Comparison of ENCODE assay signal across 16 cellular contexts in genomic region chr5:120640793-120641192, GRCh38.
DNase-seq lines count a peak whose midpoint lies in the region; ATAC-seq and TF ChIP-seq lines count a peak whose summit lies in the region.
"Had no signal": no experiment of that assay in that cellular context is flagged by ENCODE, and none has a peak within 500 bp of the region (broad histone marks: within the 10 kb centered on the region; RNA-seq: fewer than 3 reads in every experiment).

No MANE protein-coding gene starts in this region.

- TF ChIP-seq CTCF in DND-41 (IDR thresholded peaks at IDR 0.05; ENCODE audit: borderline replicate concordance, extremely low read depth, low read length, poor library complexity, severe bottlenecking): no peak
- no peak for TF ChIP-seq CTCF in PC-9 (conservative IDR thresholded peaks at IDR 0.05)
- no peak for TF ChIP-seq CTCF in GM20000 (IDR thresholded peaks at IDR 0.05; ENCODE audit: extremely low read depth, missing control alignments)
- TF ChIP-seq CTCF in transverse colon (IDR thresholded peaks at IDR 0.05): no peak

- H3K4me3 ChIP-seq in DND-41 (ENCODE audit: low read depth in 1 of 2, low read length in 2 of 2) (no peak overlapping the region), PC-9 (no peak overlapping the region), transverse colon (no peak overlapping the region)
- H3K4me3 ChIP-seq: BLaER1 treated with 17β-estradiol and CSF1 and Interleukin-3, amounts not matched to agents 10 nM and 100 nM had no signal

- TF ChIP-seq EP300 in transverse colon (IDR thresholded peaks at IDR 0.05; ENCODE audit: low read depth): no peak

- no peaks in the 10 kb centered on the region for H3K27me3 ChIP-seq in DND-41 (ENCODE audit: insufficient read depth, low read length, poor library complexity)
- H3K27me3 ChIP-seq in PC-9 (ENCODE audit: insufficient read depth, low read depth): no peaks in the 10 kb centered on the region
- H3K27me3 ChIP-seq in transverse colon: no peaks in the 10 kb centered on the region
- H3K27me3 ChIP-seq: BLaER1 treated with 17β-estradiol and CSF1 and Interleukin-3, amounts not matched to agents 10 nM and 100 nM had no signal

- no peak for TF ChIP-seq POLR2A in transverse colon (IDR thresholded peaks at IDR 0.05)

- H4K20me1 ChIP-seq in DND-41 (ENCODE audit: insufficient read depth, low read length): no peaks in the 10 kb centered on the region
- H4K20me1 ChIP-seq in PC-9 (ENCODE audit: insufficient read depth): no peaks in the 10 kb centered on the region
- H4K20me1 ChIP-seq: BLaER1 treated with 17β-estradiol and CSF1 and Interleukin-3, amounts not matched to agents 10 nM and 100 nM had no signal

- H2AFZ ChIP-seq in DND-41 (ENCODE audit: low read depth, low read length): peak overlapping the region; percentile 41; the same call in 1 of the 2 replicates
- H2AFZ ChIP-seq in PC-9: peak overlapping the region; percentile 62; the same call in 1 of the 2 replicates

- no peak overlapping the region for H3K9ac ChIP-seq in DND-41 (ENCODE audit: low read depth, low read length)
- H3K9ac ChIP-seq: BLaER1 treated with 17β-estradiol and CSF1 and Interleukin-3, amounts not matched to agents 10 nM and 100 nM had no signal

- H3K27ac ChIP-seq in DND-41 (ENCODE audit: low read length) (no peak overlapping the region), PC-9 (no peak overlapping the region), transverse colon (no peak overlapping the region)
- H3K27ac ChIP-seq: BLaER1 treated with 17β-estradiol and CSF1 and Interleukin-3, amounts not matched to agents 10 nM and 100 nM had no signal

- peaks cover 4 to 8% of the 10 kb centered on the region in 2 donors for H3K9me3 Mint-ChIP-seq in activated naive CD4-positive, alpha-beta T cell treated with anti-CD3 and anti-CD28 coated beads, Interleukin-2, amount 50 U/mL, for 72 hours
- H3K9me3 Mint-ChIP-seq: H9 had no signal

- H3K4me1 ChIP-seq in DND-41 (ENCODE audit: insufficient read depth, low read length) (no peaks in the 10 kb centered on the region), PC-9 (replicated peaks; ENCODE audit: insufficient read depth) (no peaks in the 10 kb centered on the region), transverse colon (no peaks in the 10 kb centered on the region)
- H3K4me1 ChIP-seq: BLaER1 treated with 17β-estradiol and CSF1 and Interleukin-3, amounts not matched to agents 10 nM and 100 nM had no signal

- H3K9me3 ChIP-seq in DND-41 (ENCODE audit: insufficient read depth, low read length, severe bottlenecking): no peaks in the 10 kb centered on the region
- H3K9me3 ChIP-seq in PC-9 (ENCODE audit: insufficient read depth, low read depth): no peaks in the 10 kb centered on the region
- no peaks in the 10 kb centered on the region for H3K9me3 ChIP-seq in transverse colon
- H3K9me3 ChIP-seq: BLaER1 treated with 17β-estradiol and CSF1 and Interleukin-3, amounts not matched to agents 10 nM and 100 nM had no signal

- in situ Hi-C loops in transverse colon (cut with MboI; ENCODE audit: low pct_ligation_motif_present in 1 of 4, low pct_unique_long_range_greater_than_20kb in 1 of 4, low sequenced_read_pairs in 3 of 4): no loop called here

- no peaks in the 10 kb centered on the region for H3K36me3 Mint-ChIP-seq in activated naive CD4-positive, alpha-beta T cell treated with anti-CD3 and anti-CD28 coated beads, Interleukin-2, amount 50 U/mL, for 72 hours
- H3K36me3 Mint-ChIP-seq: CD8-positive, alpha-beta T cell; IgD-negative memory B cell had no signal

- no peak overlapping the region for H3K27ac Mint-ChIP-seq in activated naive CD4-positive, alpha-beta T cell treated with anti-CD3 and anti-CD28 coated beads, Interleukin-2, amount 50 U/mL, for 72 hours
- H3K27ac Mint-ChIP-seq: B cell; CD8-positive, alpha-beta T cell; IgD-negative memory B cell had no signal

- H3K4me2 ChIP-seq in DND-41 (ENCODE audit: insufficient read depth, low read length): no peak overlapping the region
- no peak overlapping the region for H3K4me2 ChIP-seq in PC-9
- H3K4me2 ChIP-seq: BLaER1 treated with 17β-estradiol and CSF1 and Interleukin-3, amounts not matched to agents 10 nM and 100 nM had no signal

- H3K9me2 ChIP-seq in PC-9 (ENCODE audit: insufficient read depth): no peaks in the 10 kb centered on the region

- BruUV-seq in PC-9 (replicated peaks; lab: Mats Ljungman, UMichigan): no TSS peak

- H3K79me2 ChIP-seq in DND-41 (ENCODE audit: insufficient read depth, low read length) (no peaks in the 10 kb centered on the region), PC-9 (ENCODE audit: low read depth) (no peaks in the 10 kb centered on the region)

- CTCF ChIA-PET in PC-9 (lab: Charles Lee): no interaction called here

- no peaks in the 10 kb centered on the region for H3F3A ChIP-seq in PC-9 (ENCODE audit: insufficient read depth, low read depth)

- 68 to 72% methylated on average over 3 of the region's 3 CpGs for WGBS in transverse colon (ENCODE audit: low coverage in 1 of 2), 2 donors

- DNase-seq in DND-41 (no peak), PC-9 (no peak), medulla oblongata (ENCODE audit: extremely low spot score) (peak; percentile 66), pons (ENCODE audit: low spot score) (peak; percentile 46), GM20000 (ENCODE audit: low spot score) (no peak), transverse colon (no peak)
- no peak for DNase-seq in activated naive CD4-positive, alpha-beta T cell treated with anti-CD3 and anti-CD28 coated beads, Interleukin-2, amount 50 U/mL, for 72 hours (ENCODE audit: low spot score in 2 of 2)
- DNase-seq: Calu3; CD8-positive, alpha-beta T cell; DMS79 treated with DMSO at 0.1 percent for 48 hours; EL; H9 had no signal

- intact Hi-C loops in PC-9 (cut with micrococcal nuclease; ENCODE audit: unreplicated experiment) (loop anchor here (5.0 kb wide), 1 partner anchor 927 kb away; no protein-coding TSS in a partner anchor), transverse colon (cut with DNase I; ENCODE audit: low total_unique reads) (no loop called here)

- POLR2A ChIA-PET in PC-9 (lab: Charles Lee; ENCODE audit: unreplicated experiment): no interaction called here

- ATAC-seq in DND-41 (ENCODE audit: insufficient read depth, low read depth): no peak
- no peak for ATAC-seq in activated naive CD4-positive, alpha-beta T cell treated with anti-CD3 and anti-CD28 coated beads, Interleukin-2, amount 50 U/mL, for 72 hours
- ATAC-seq: CD8-positive, alpha-beta T cell; HepG2 had no signal

- H3K36me3 ChIP-seq in DND-41 (ENCODE audit: insufficient read depth, low read length) (no peaks in the 10 kb centered on the region), PC-9 (ENCODE audit: low read depth) (no peaks in the 10 kb centered on the region), transverse colon (no peaks in the 10 kb centered on the region)
- H3K36me3 ChIP-seq: BLaER1 treated with 17β-estradiol and CSF1 and Interleukin-3, amounts not matched to agents 10 nM and 100 nM had no signal

Comparison
In these comparisons a context has a peak if more than half of its experiments do, and no peak if none do; other contexts are left out.
1. DNase-seq: peak in medulla oblongata (single experiment) and pons (single experiment); none in DND-41 (single experiment), PC-9 (0 of 2), activated naive CD4-positive, alpha-beta T cell treated with anti-CD3 and anti-CD28 coated beads, Interleukin-2, amount 50 U/mL, for 72 hours (0 of 2), GM20000 (single experiment) and transverse colon (single experiment).